8 cellular contexts compared by ENCODE assay signal in genomic region chr3:44554626-44555592, GRCh38. TPM values are rescaled to one million over a fixed set of nuclear protein-coding genes. Genes with fewer than 3 reads are reported as not detected.
A peak's percentile ranks its signal among the peaks of the same experiment; 100 is the strongest.
DNase-seq lines count a peak whose midpoint lies in the region; TF ChIP-seq lines count a peak whose summit lies in the region.

TSS of gene ZKSCAN7 (plus strand) at chr3:44555193. CDS start at chr3:44557048, 1,855 bp downstream.

- H2AK5ac ChIP-seq in H9 (ENCODE audit: insufficient read length, low read length) = no peak within 1 kb of the TSS

- no peak within 1 kb of the TSS for H3T11ph ChIP-seq in H9 (ENCODE audit: low read length)

- no peak within 1 kb of the TSS for H3K23ac ChIP-seq in H9 (ENCODE audit: insufficient read length, low read depth, low read length)

- H2BK20ac ChIP-seq in H9 (ENCODE audit: low read depth, low read length, poor library complexity, severe bottlenecking) = no peak within 1 kb of the TSS

- no peak within 1 kb of the TSS for H2BK120ac ChIP-seq in H9 (ENCODE audit: low read depth, low read length, poor library complexity, severe bottlenecking)

- H3K4me2 ChIP-seq in H9 (ENCODE audit: insufficient read depth, insufficient read length, low read length) = peak within 1 kb of the TSS; percentile 90

- H3K4me3 Mint-ChIP-seq in H9 = peak within 1 kb of the TSS; percentile 94 to 95
- H3K4me3 Mint-ChIP-seq in activated T-helper 1 cell treated with anti-CD3 and anti-CD28 coated beads, Interleukin-12 subunit alpha, Interleukin-12 subunit beta, Interleukin-2, Interleukin-4 antibody, amounts not matched to agents 30 ng/mL and 10 ng/mL and 1 ng/mL, durations not matched to agents 14 hours and 24 hours and 36 hours = peak within 1 kb of the TSS; percentile 89

- H4K91ac ChIP-seq in H9 (ENCODE audit: insufficient read length, low read depth, low read length) = no peak within 1 kb of the TSS

- TF ChIP-seq CTCF in H9 (conservative IDR thresholded peaks at IDR 0.05) = 0 out of 3 replicates have a peak, but pooled peaks have one; percentile 19

- no peaks in the 10 kb centered on the region for H4K20me1 ChIP-seq in H9 (ENCODE audit: control insufficient read depth, insufficient read depth, insufficient read length)

- H3K36me3 ChIP-seq in muscle layer of duodenum (ENCODE audit: control insufficient read depth in 1 of 2, insufficient read depth in 2 of 2, low read length in 2 of 2) = peaks cover 9 to 22% of the 10 kb centered on the region in 2 donors
- H3K36me3 ChIP-seq in HAP-1 (replicated peaks) = no peaks in the 10 kb centered on the region

- no peak within 1 kb of the TSS for H4K8ac ChIP-seq in H9 (replicated peaks; ENCODE audit: insufficient read length, low read depth, low read length)

- H3K9me3 ChIP-seq in H9 (ENCODE audit: control insufficient read depth, low read depth, low read length) = peaks cover 2% of the 10 kb centered on the region
- H3K9me3 ChIP-seq in muscle layer of duodenum (ENCODE audit: control insufficient read depth in 1 of 2, low read length in 2 of 2) = no peaks in the 10 kb centered on the region
- no peaks in the 10 kb centered on the region for H3K9me3 ChIP-seq in HAP-1

- no peak within 1 kb of the TSS for H3K4ac ChIP-seq in H9 (ENCODE audit: low read depth, low read length)

- peak within 1 kb of the TSS; percentile 85 for H3K18ac ChIP-seq in H9 (ENCODE audit: insufficient read length, low read depth, low read length)

- no peak within 1 kb of the TSS for H2AFZ ChIP-seq in H9 (ENCODE audit: low read length)

- peaks cover 10 to 21% of the 10 kb centered on the region in 2 experiments for H3K4me1 Mint-ChIP-seq in H9
- peaks cover 12% of the 10 kb centered on the region for H3K4me1 Mint-ChIP-seq in activated T-helper 1 cell treated with anti-CD3 and anti-CD28 coated beads, Interleukin-12 subunit alpha, Interleukin-12 subunit beta, Interleukin-2, Interleukin-4 antibody, amounts not matched to agents 30 ng/mL and 10 ng/mL and 1 ng/mL, durations not matched to agents 14 hours and 24 hours and 36 hours (ENCODE audit: low read depth)

- no CpG with 5 or more reads among the region's 68 CpGs for WGBS in H9 (ENCODE audit: extremely low coverage, insufficient read length, low lambda C conversion rate)

- H4K5ac ChIP-seq in H9 (ENCODE audit: insufficient read length, low read depth, low read length) = peak within 1 kb of the TSS; percentile 39

- intact Hi-C loops in activated T-helper 1 cell treated with anti-CD3 and anti-CD28 coated beads, Interleukin-12 subunit alpha, Interleukin-12 subunit beta, Interleukin-2, Interleukin-4 antibody, amounts not matched to agents 30 ng/mL and 10 ng/mL and 1 ng/mL, durations not matched to agents 14 hours and 24 hours and 36 hours (cut with micrococcal nuclease) = loop anchor here (1.0 to 2.0 kb wide), 2 partner anchors 22 to 69 kb away; no protein-coding TSS in a partner anchor

- H3K9ac ChIP-seq in H9 (ENCODE audit: extremely low read depth, insufficient read length, low read length) = peak within 1 kb of the TSS; percentile 92

- peaks cover 2 to 7% of the 10 kb centered on the region in 2 experiments; a peak in 4 of 5 replicates for H3K9me3 Mint-ChIP-seq in H9
- peaks cover 31% of the 10 kb centered on the region for H3K9me3 Mint-ChIP-seq in activated T-helper 1 cell treated with anti-CD3 and anti-CD28 coated beads, Interleukin-12 subunit alpha, Interleukin-12 subunit beta, Interleukin-2, Interleukin-4 antibody, amounts not matched to agents 30 ng/mL and 10 ng/mL and 1 ng/mL, durations not matched to agents 14 hours and 24 hours and 36 hours

- peak within 1 kb of the TSS in 2 of 3 experiments; percentile 66 to 97; a peak in 2 of 7 replicates for H3K27ac Mint-ChIP-seq in H9
- peak within 1 kb of the TSS; percentile 65 for H3K27ac Mint-ChIP-seq in activated T-helper 1 cell treated with anti-CD3 and anti-CD28 coated beads, Interleukin-12 subunit alpha, Interleukin-12 subunit beta, Interleukin-2, Interleukin-4 antibody, amounts not matched to agents 30 ng/mL and 10 ng/mL and 1 ng/mL, durations not matched to agents 14 hours and 24 hours and 36 hours

- no peak within 1 kb of the TSS for H2BK12ac ChIP-seq in H9 (ENCODE audit: insufficient read length, low read depth, low read length)

- peaks cover 5% of the 10 kb centered on the region for H3K79me1 ChIP-seq in H9 (ENCODE audit: insufficient read depth, low read depth, low read length, poor library complexity, severe bottlenecking)

- no peak within 1 kb of the TSS for H2BK5ac ChIP-seq in H9 (ENCODE audit: insufficient read length, low read length)

- H3K23me2 ChIP-seq in H9 (ENCODE audit: insufficient read length, low read depth, low read length, poor library complexity, severe bottlenecking) = peaks cover 10% of the 10 kb centered on the region

- H3K56ac ChIP-seq in H9 (ENCODE audit: insufficient read length, low read depth, low read length) = no peak within 1 kb of the TSS

- H3K27me3 ChIP-seq in H9 (ENCODE audit: insufficient read depth, low read length) (no peaks in the 10 kb centered on the region), muscle layer of duodenum (ENCODE audit: low read depth, low read length) (no peaks in the 10 kb centered on the region), HAP-1 (ENCODE audit: low read depth) (no peaks in the 10 kb centered on the region)

- no peak within 1 kb of the TSS for H3K27ac ChIP-seq in H9 (ENCODE audit: insufficient read length, low read depth, low read length)
- H3K27ac ChIP-seq in muscle layer of duodenum (ENCODE audit: low read length) = peak within 1 kb of the TSS; percentile 6

- DNase-seq in ELF-1 (ENCODE audit: low read depth, low spot score) (peak; percentile 74), H9 (peak; percentile 85), NCI-H524 treated with DMSO at 0.1 percent for 48 hours (lab: John Stamatoyannopoulos, UW) (peak; percentile 18), fibroblast of gingiva (ENCODE audit: low read depth) (peak; percentile 53), HAP-1 (ENCODE audit: low spot score in 2 of 2) (no peak)
- peak; percentile 9 for DNase-seq in activated T-helper 1 cell treated with anti-CD3 and anti-CD28 coated beads, Interleukin-12 subunit alpha, Interleukin-12 subunit beta, Interleukin-2, Interleukin-4 antibody, amounts not matched to agents 30 ng/mL and 10 ng/mL and 1 ng/mL, durations not matched to agents 14 hours and 24 hours and 36 hours (ENCODE audit: low spot score)
- peak; percentile 27 for DNase-seq in stimulated activated CD8-positive, alpha-beta memory T cell treated with anti-CD3 and anti-CD28 coated beads, Interleukin-7, amount 100 ng/mL, for 24 hours (ENCODE audit: low read depth)

- H3K4me1 ChIP-seq in H9 (ENCODE audit: insufficient read depth, low read length) (no peaks in the 10 kb centered on the region; the same call in 1 of the 2 replicates), muscle layer of duodenum (ENCODE audit: control insufficient read depth in 1 of 2, insufficient read depth in 2 of 2, low read length in 2 of 2) (peaks cover 5 to 11% of the 10 kb centered on the region in 2 donors), HAP-1 (no peaks in the 10 kb centered on the region)

- H3K14ac ChIP-seq in H9 (ENCODE audit: insufficient read depth, low read length) = peak within 1 kb of the TSS; percentile 86

- H2BK15ac ChIP-seq in H9 (ENCODE audit: low read depth, low read length) = no peak within 1 kb of the TSS; the same call in 1 of the 2 replicates

- H3K36me3 Mint-ChIP-seq in H9 (ENCODE audit: insufficient read depth in 1 of 3, low read depth in 3 of 3) = peaks cover 35 to 43% (median 36%) of the 10 kb centered on the region in 3 experiments
- peaks cover 13% of the 10 kb centered on the region for H3K36me3 Mint-ChIP-seq in activated T-helper 1 cell treated with anti-CD3 and anti-CD28 coated beads, Interleukin-12 subunit alpha, Interleukin-12 subunit beta, Interleukin-2, Interleukin-4 antibody, amounts not matched to agents 30 ng/mL and 10 ng/mL and 1 ng/mL, durations not matched to agents 14 hours and 24 hours and 36 hours (ENCODE audit: low read depth)

- H3K27me3 Mint-ChIP-seq in H9 (ENCODE audit: low read depth) = peaks cover 46% of the 10 kb centered on the region
- no peaks in the 10 kb centered on the region for H3K27me3 Mint-ChIP-seq in activated T-helper 1 cell treated with anti-CD3 and anti-CD28 coated beads, Interleukin-12 subunit alpha, Interleukin-12 subunit beta, Interleukin-2, Interleukin-4 antibody, amounts not matched to agents 30 ng/mL and 10 ng/mL and 1 ng/mL, durations not matched to agents 14 hours and 24 hours and 36 hours (ENCODE audit: insufficient read depth)

- in situ Hi-C loops in HAP-1 (cut with MboI; ENCODE audit: low sequenced_read_pairs) = no loop called here

- H3K4me3 ChIP-seq in muscle layer of duodenum (ENCODE audit: low read depth in 1 of 2, low read length in 2 of 2) (peak within 1 kb of the TSS; percentile 87 to 93), HAP-1 (no peak within 1 kb of the TSS)

- H3K79me2 ChIP-seq in H9 (ENCODE audit: insufficient read depth, low read length) = peaks cover 3% of the 10 kb centered on the region; the same call in 1 of the 2 replicates

RNA-seq across cellular contexts. Expression of gene ZKSCAN7, which starts in this region (rescaled TPM):
- total RNA-seq in H9 (2021) = 7.0 and 8.7 TPM in 2 replicates
- total RNA-seq in activated T-helper 1 cell treated with anti-CD3 and anti-CD28 coated beads, Interleukin-12 subunit alpha, Interleukin-12 subunit beta, Interleukin-2, Interleukin-4 antibody, amounts not matched to agents 30 ng/mL and 10 ng/mL and 1 ng/mL, durations not matched to agents 14 hours and 24 hours and 36 hours = 0.73 and 0.80 TPM in 2 replicates

Comparison
In these comparisons a context has a peak if more than half of its experiments do, and no peak if none do; other contexts are left out.
1. Peak in DNase-seq in activated T-helper 1 cell treated with anti-CD3 and anti-CD28 coated beads, Interleukin-12 subunit alpha, Interleukin-12 subunit beta, Interleukin-2, Interleukin-4 antibody, amounts not matched to agents 30 ng/mL and 10 ng/mL and 1 ng/mL, durations not matched to agents 14 hours and 24 hours and 36 hours; RNA of the gene not detected or under 1 TPM.
2. DNase-seq: peak in ELF-1 (single experiment), H9 (single experiment), NCI-H524 treated with DMSO at 0.1 percent for 48 hours (single experiment), fibroblast of gingiva (single experiment) and stimulated activated CD8-positive, alpha-beta memory T cell treated with anti-CD3 and anti-CD28 coated beads, Interleukin-7, amount 100 ng/mL, for 24 hours (single experiment); none in HAP-1 (0 of 2).